ENCODE assay signal across 9 cellular contexts in the genomic region with DNA sequence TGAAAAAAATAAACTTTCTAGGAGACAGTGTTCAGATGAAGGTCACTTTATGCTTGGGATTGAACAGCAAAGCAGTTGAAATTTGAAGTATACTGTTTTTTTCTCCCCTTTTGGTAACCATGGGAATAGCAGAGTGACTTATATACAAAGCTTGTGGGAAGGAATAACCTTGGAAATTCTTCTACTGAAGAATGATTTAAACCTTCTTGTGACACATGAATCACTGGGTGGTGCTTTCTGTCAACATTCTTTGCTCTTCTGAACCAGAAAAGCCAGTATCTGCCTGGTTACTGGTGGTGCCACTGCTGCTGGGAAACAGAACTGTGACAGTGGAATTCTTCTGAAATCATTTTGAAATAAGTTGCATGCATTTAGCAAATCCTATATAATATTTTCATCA. TPM values are rescaled to one million over a fixed set of nuclear protein-coding genes. Genes with fewer than 3 reads are reported as not detected.
A peak's percentile ranks its signal among the peaks of the same experiment; 100 is the strongest.
DNase-seq lines count a peak whose midpoint lies in the region; ATAC-seq, FAIRE-seq and TF ChIP-seq lines count a peak whose summit lies in the region.
"Had no signal": no experiment of that assay in that cellular context is flagged by ENCODE, and none has a peak within 500 bp of the region (broad histone marks: within the 10 kb centered on the region; RNA-seq: fewer than 3 reads in every experiment).

No MANE protein-coding gene starts in this region.

- ATAC-seq in GM18873 (IDR thresholded peaks at IDR 0.05; ENCODE audit: low FRiP score, unreplicated experiment): no peak
- ATAC-seq: activated CD8-positive, alpha-beta T cell treated with anti-CD3 and anti-CD28 coated beads, Interleukin-2, amount 10 ng/mL, durations not matched to agents 7 days and 5 days had no signal

- peak; percentile 73 for FAIRE-seq in keratinocyte (lab: Jason Lieb, UNC)

- H3K36me3 ChIP-seq in keratinocyte (ENCODE audit: control insufficient read depth in 2 of 2, extremely low read depth in 1 of 2, insufficient read depth in 2 of 2, low read length in 2 of 2) (no peaks in the 10 kb centered on the region), suprapubic skin (no peaks in the 10 kb centered on the region), spleen (no peaks in the 10 kb centered on the region)

- no peaks in the 10 kb centered on the region for H3K79me2 ChIP-seq in keratinocyte (ENCODE audit: control insufficient read depth, insufficient read depth, low read length)

- no peak for TF ChIP-seq EP300 in suprapubic skin (IDR thresholded peaks at IDR 0.05)

- no peak overlapping the region for H2AFZ ChIP-seq in keratinocyte (ENCODE audit: control insufficient read depth, low read length)

- H3K9ac ChIP-seq in keratinocyte (ENCODE audit: control insufficient read depth, extremely low read depth, insufficient read depth, low read length): peak overlapping the region; percentile 42

- H3K27me3 ChIP-seq in keratinocyte (ENCODE audit: control insufficient read depth, extremely low read depth, insufficient read depth, low read length) (no peaks in the 10 kb centered on the region), suprapubic skin (no peaks in the 10 kb centered on the region), spleen (replicated peaks in 1 of 7) (no peaks in the 10 kb centered on the region)

- intact Hi-C loops in spleen (cut with DNase I; ENCODE audit: low total_unique reads): no loop called here

- DNase-seq in HFF-Myc (ENCODE audit: extremely low read depth, low read depth): peak; percentile 82
- DNase-seq in amniotic stem cell (lab: John Stamatoyannopoulos, UW): peak; percentile 94
- DNase-seq in keratinocyte (ENCODE audit: low read depth, low spot score): peak; percentile 81
- DNase-seq in suprapubic skin (ENCODE audit: low spot score in 2 of 2): no peak
- DNase-seq in spleen: no peak
- no peak for DNase-seq in NCI-H446 treated with DMSO at 0.1 percent for 48 hours (lab: John Stamatoyannopoulos, UW)
- DNase-seq: activated CD8-positive, alpha-beta T cell treated with anti-CD3 and anti-CD28 coated beads, Interleukin-2, amount 10 ng/mL, durations not matched to agents 7 days and 5 days; stimulated activated CD4-positive, alpha-beta T cell treated with anti-CD3 and anti-CD28 coated beads, Interleukin-2, amount 100 ng/mL, for 48 hours had no signal

- peak overlapping the region; percentile 94 for H3K27ac ChIP-seq in keratinocyte (ENCODE audit: control insufficient read depth, insufficient read depth, low read length)
- peak overlapping the region; percentile 19 for H3K27ac ChIP-seq in suprapubic skin
- no peak overlapping the region for H3K27ac ChIP-seq in spleen

- H3K4me3 ChIP-seq in HFF-Myc (replicated peaks; ENCODE audit: low read depth, low read length) (no peak overlapping the region), keratinocyte (ENCODE audit: control insufficient read depth in 2 of 3, extremely low read depth in 1 of 3, insufficient read depth in 2 of 3, low read depth in 1 of 3, low read length in 3 of 3) (no peak overlapping the region), suprapubic skin (no peak overlapping the region), spleen (no peak overlapping the region)

- TF ChIP-seq CTCF in HFF-Myc (IDR thresholded peaks at IDR 0.05; ENCODE audit: low read depth, low read length, missing control alignments): no peak
- no peak for TF ChIP-seq CTCF in keratinocyte (optimal IDR thresholded peaks at IDR 0.05 in 1 of 3, IDR thresholded peaks at IDR 0.05 in 1 of 3, conservative IDR thresholded peaks at IDR 0.05 in 1 of 3; ENCODE audit: extremely low read depth in 1 of 3, insufficient read depth in 2 of 3, low read length in 3 of 3)
- no peak for TF ChIP-seq CTCF in suprapubic skin (IDR thresholded peaks at IDR 0.05)
- no peak for TF ChIP-seq CTCF in spleen (IDR thresholded peaks at IDR 0.05 in 8 of 11, conservative IDR thresholded peaks at IDR 0.05 in 3 of 11)

- TF ChIP-seq POLR2A in suprapubic skin (IDR thresholded peaks at IDR 0.05) (no peak), spleen (IDR thresholded peaks at IDR 0.05) (no peak)

- no peaks in the 10 kb centered on the region for H4K20me1 ChIP-seq in keratinocyte (ENCODE audit: control insufficient read depth, extremely low read depth, insufficient read depth, low read length)

- peak overlapping the region; percentile 54 for H3K4me2 ChIP-seq in keratinocyte (ENCODE audit: control insufficient read depth, extremely low read depth, insufficient read depth, low read depth, low read length)

- H3K9me1 ChIP-seq in keratinocyte (ENCODE audit: control insufficient read depth, extremely low read depth, insufficient read depth, low read length): no peaks in the 10 kb centered on the region

- dilution Hi-C loops in keratinocyte (cut with MboI; ENCODE audit: extremely low pct_ligation_motif_present, low sequenced_read_pairs): no loop called here

- H3K9me3 ChIP-seq in keratinocyte (ENCODE audit: control insufficient read depth, low read depth, low read length) (no peaks in the 10 kb centered on the region), suprapubic skin (no peaks in the 10 kb centered on the region), spleen (no peaks in the 10 kb centered on the region)

- H3K4me1 ChIP-seq in keratinocyte (ENCODE audit: control insufficient read depth, extremely low read depth, insufficient read depth, low read length): peaks cover 42% of the 10 kb centered on the region
- peaks cover 35% of the 10 kb centered on the region for H3K4me1 ChIP-seq in suprapubic skin
- H3K4me1 ChIP-seq in spleen: no peaks in the 10 kb centered on the region

RNA-seq across cellular contexts. Expression of a gene that starts 39.4 kb away (rescaled TPM):
- polyA plus RNA-seq in keratinocyte (73.4 to 298 TPM (median 202 TPM) in 3 replicates), spleen (10 to 100 TPM; 10.3 to 17.1 (median 10.6) TPM)
- 1,211 TPM for polyA plus RNA-seq in keratinocyte (2011; ENCODE audit: low read depth)
- 95.0 and 179 TPM in 2 replicates for polyA plus RNA-seq in keratinocyte (2011; cell fraction: cytosol; rRNA removed)
- polyA plus RNA-seq in keratinocyte (2011; cell fraction: nucleus; rRNA removed): 415 and 426 TPM in 2 replicates
- polyA plus RNA-seq in keratinocyte (2012; ENCODE audit: low replicate concordance): 72.3 and 220 TPM in 2 replicates
- 78.5 to 330 TPM (median 235 TPM) in 3 replicates for polyA minus RNA-seq in keratinocyte
- polyA minus RNA-seq in keratinocyte (2011; cell fraction: cytosol; rRNA and poly(A)+ RNA removed): 71.2 TPM
- polyA minus RNA-seq in keratinocyte (2011; cell fraction: nucleus; rRNA and poly(A)+ RNA removed): 124 and 484 TPM in 2 replicates
- total RNA-seq in suprapubic skin (10 to 100 TPM; 45.7 to 65.3 (median 56.9) TPM), spleen (10 to 100 TPM; 54.1 to 97.0 (median 62.2) TPM)
- total RNA-seq: activated CD8-positive, alpha-beta T cell treated with anti-CD3 and anti-CD28 coated beads, Interleukin-2, amount 10 ng/mL, durations not matched to agents 7 days and 5 days had no signal

Comparison
In these comparisons a context has a peak if more than half of its experiments do, and no peak if none do; other contexts are left out.
1. DNase-seq: peak in HFF-Myc (single experiment), amniotic stem cell (single experiment) and keratinocyte (single experiment); none in suprapubic skin (0 of 2), spleen (single experiment) and NCI-H446 treated with DMSO at 0.1 percent for 48 hours (single experiment).
2. H3K27ac ChIP-seq: peak in keratinocyte (single experiment) and suprapubic skin (single experiment); none in spleen (0 of 8).